In genomic region chr20:23434521-23435313, GRCh38 we compare ENCODE assay signal across 1 cellular context.
TF ChIP-seq lines count a peak whose summit lies in the region.

No MANE protein-coding gene starts in this region.

TF ChIP-seq in HepG2, 621 proteins besides CTCF, POLR2A, EP300 and RAD21 (continues in another document):
- no peak for TF ChIP-seq PHF8 (CRISPR knock-in tag; IDR thresholded peaks at IDR 0.05)
- TF ChIP-seq FOXO4 (CRISPR knock-in tag; conservative IDR thresholded peaks at IDR 0.05), result 0 out of 2 replicates have a peak, but pooled peaks have one; percentile 50
- TF ChIP-seq ZNF572 (CRISPR knock-in tag; IDR thresholded peaks at IDR 0.05), result 0 out of 2 replicates have a peak, but pooled peaks have one; percentile 73
- TF ChIP-seq, protein P1, sequence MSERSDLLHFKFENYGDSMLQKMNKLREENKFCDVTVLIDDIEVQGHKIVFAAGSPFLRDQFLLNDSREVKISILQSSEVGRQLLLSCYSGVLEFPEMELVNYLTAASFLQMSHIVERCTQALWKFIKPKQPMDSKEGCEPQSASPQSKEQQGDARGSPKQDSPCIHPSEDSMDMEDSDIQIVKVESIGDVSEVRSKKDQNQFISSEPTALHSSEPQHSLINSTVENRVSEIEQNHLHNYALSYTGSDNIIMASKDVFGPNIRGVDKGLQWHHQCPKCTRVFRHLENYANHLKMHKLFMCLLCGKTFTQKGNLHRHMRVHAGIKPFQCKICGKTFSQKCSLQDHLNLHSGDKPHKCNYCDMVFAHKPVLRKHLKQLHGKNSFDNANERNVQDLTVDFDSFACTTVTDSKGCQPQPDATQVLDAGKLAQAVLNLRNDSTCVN (CRISPR knock-in tag; IDR thresholded peaks at IDR 0.05; ENCODE audit: borderline replicate concordance), result no peak
- TF ChIP-seq ZNF562 (CRISPR knock-in tag; IDR thresholded peaks at IDR 0.05; ENCODE audit: borderline replicate concordance), result no peak
- TF ChIP-seq, protein P2, sequence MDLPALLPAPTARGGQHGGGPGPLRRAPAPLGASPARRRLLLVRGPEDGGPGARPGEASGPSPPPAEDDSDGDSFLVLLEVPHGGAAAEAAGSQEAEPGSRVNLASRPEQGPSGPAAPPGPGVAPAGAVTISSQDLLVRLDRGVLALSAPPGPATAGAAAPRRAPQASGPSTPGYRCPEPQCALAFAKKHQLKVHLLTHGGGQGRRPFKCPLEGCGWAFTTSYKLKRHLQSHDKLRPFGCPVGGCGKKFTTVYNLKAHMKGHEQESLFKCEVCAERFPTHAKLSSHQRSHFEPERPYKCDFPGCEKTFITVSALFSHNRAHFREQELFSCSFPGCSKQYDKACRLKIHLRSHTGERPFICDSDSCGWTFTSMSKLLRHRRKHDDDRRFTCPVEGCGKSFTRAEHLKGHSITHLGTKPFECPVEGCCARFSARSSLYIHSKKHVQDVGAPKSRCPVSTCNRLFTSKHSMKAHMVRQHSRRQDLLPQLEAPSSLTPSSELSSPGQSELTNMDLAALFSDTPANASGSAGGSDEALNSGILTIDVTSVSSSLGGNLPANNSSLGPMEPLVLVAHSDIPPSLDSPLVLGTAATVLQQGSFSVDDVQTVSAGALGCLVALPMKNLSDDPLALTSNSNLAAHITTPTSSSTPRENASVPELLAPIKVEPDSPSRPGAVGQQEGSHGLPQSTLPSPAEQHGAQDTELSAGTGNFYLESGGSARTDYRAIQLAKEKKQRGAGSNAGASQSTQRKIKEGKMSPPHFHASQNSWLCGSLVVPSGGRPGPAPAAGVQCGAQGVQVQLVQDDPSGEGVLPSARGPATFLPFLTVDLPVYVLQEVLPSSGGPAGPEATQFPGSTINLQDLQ (CRISPR knock-in tag; IDR thresholded peaks at IDR 0.05), result no peak
- peak; percentile 5; the same call in 1 of the 2 replicates for TF ChIP-seq STAG1 (CRISPR knock-in tag; IDR thresholded peaks at IDR 0.05)
- TF ChIP-seq ZNF10 (CRISPR knock-in tag; IDR thresholded peaks at IDR 0.05; ENCODE audit: borderline replicate concordance, low read depth), result no peak
- TF ChIP-seq MYNN (CRISPR knock-in tag; IDR thresholded peaks at IDR 0.05; ENCODE audit: low read depth), result no peak
- TF ChIP-seq TRAFD1 (CRISPR knock-in tag; IDR thresholded peaks at IDR 0.05; ENCODE audit: borderline replicate concordance), result no peak
- TF ChIP-seq ATF7 (IDR thresholded peaks at IDR 0.05), result no peak
- TF ChIP-seq ATF7 (CRISPR knock-in tag; IDR thresholded peaks at IDR 0.05), result no peak
- TF ChIP-seq SIN3B (IDR thresholded peaks at IDR 0.05; ENCODE audit: low read length), result no peak
- TF ChIP-seq RAD51 (IDR thresholded peaks at IDR 0.05; ENCODE audit: borderline replicate concordance), result no peak
- no peak for TF ChIP-seq FOXA3 (CRISPR knock-in tag; IDR thresholded peaks at IDR 0.05)
- TF ChIP-seq ZNF800 (CRISPR knock-in tag; IDR thresholded peaks at IDR 0.05), result no peak
- TF ChIP-seq ZNF607 (CRISPR knock-in tag; IDR thresholded peaks at IDR 0.05; ENCODE audit: borderline replicate concordance), result peak; percentile 38; the same call in 1 of the 2 replicates
- no peak for TF ChIP-seq ZNF704 (CRISPR knock-in tag; IDR thresholded peaks at IDR 0.05; ENCODE audit: borderline replicate concordance)
- 0 out of 2 replicates have a peak, but pooled peaks have one; percentile 15 for TF ChIP-seq ATF2 (CRISPR knock-in tag; IDR thresholded peaks at IDR 0.05)
- peak; percentile 32; the same call in 1 of the 2 replicates for TF ChIP-seq ZNF292 (CRISPR knock-in tag; IDR thresholded peaks at IDR 0.05; ENCODE audit: borderline replicate concordance, low read depth)
- TF ChIP-seq THYN1 (CRISPR knock-in tag; IDR thresholded peaks at IDR 0.05; ENCODE audit: borderline replicate concordance, low read depth), result no peak
- TF ChIP-seq ZNF644 (CRISPR knock-in tag; IDR thresholded peaks at IDR 0.05; ENCODE audit: low read depth), result peak; percentile 31; the same call in 1 of the 2 replicates
- no peak for TF ChIP-seq ZSCAN12 (CRISPR knock-in tag; IDR thresholded peaks at IDR 0.05)
- TF ChIP-seq ZNF615 (CRISPR knock-in tag; IDR thresholded peaks at IDR 0.05; ENCODE audit: borderline replicate concordance), result no peak
- TF ChIP-seq BCL6 (CRISPR knock-in tag; IDR thresholded peaks at IDR 0.05), result 0 out of 2 replicates have a peak, but pooled peaks have one; percentile 17
- TF ChIP-seq ZNF547 (CRISPR knock-in tag; IDR thresholded peaks at IDR 0.05), result no peak
- TF ChIP-seq CCDC6 (CRISPR knock-in tag; IDR thresholded peaks at IDR 0.05), result no peak
- TF ChIP-seq ZNF225 (CRISPR knock-in tag; IDR thresholded peaks at IDR 0.05), result no peak
- peak; percentile 26; the same call in 1 of the 2 replicates for TF ChIP-seq ZNF768 (CRISPR knock-in tag; IDR thresholded peaks at IDR 0.05)
- no peak for TF ChIP-seq CEBPG (CRISPR knock-in tag; IDR thresholded peaks at IDR 0.05)
- no peak for TF ChIP-seq ZNF597 (CRISPR knock-in tag; IDR thresholded peaks at IDR 0.05)
- TF ChIP-seq HNF1B (CRISPR knock-in tag; IDR thresholded peaks at IDR 0.05), result peak; percentile 57; the same call in 1 of the 2 replicates
- TF ChIP-seq ARID4A (CRISPR knock-in tag; IDR thresholded peaks at IDR 0.05; ENCODE audit: borderline replicate concordance), result no peak
- TF ChIP-seq NCOA1 (CRISPR knock-in tag; IDR thresholded peaks at IDR 0.05), result no peak
- no peak for TF ChIP-seq ERF (CRISPR knock-in tag; IDR thresholded peaks at IDR 0.05)
- TF ChIP-seq PAX8 (CRISPR knock-in tag; IDR thresholded peaks at IDR 0.05; ENCODE audit: borderline replicate concordance), result no peak
- TF ChIP-seq, protein P3, sequence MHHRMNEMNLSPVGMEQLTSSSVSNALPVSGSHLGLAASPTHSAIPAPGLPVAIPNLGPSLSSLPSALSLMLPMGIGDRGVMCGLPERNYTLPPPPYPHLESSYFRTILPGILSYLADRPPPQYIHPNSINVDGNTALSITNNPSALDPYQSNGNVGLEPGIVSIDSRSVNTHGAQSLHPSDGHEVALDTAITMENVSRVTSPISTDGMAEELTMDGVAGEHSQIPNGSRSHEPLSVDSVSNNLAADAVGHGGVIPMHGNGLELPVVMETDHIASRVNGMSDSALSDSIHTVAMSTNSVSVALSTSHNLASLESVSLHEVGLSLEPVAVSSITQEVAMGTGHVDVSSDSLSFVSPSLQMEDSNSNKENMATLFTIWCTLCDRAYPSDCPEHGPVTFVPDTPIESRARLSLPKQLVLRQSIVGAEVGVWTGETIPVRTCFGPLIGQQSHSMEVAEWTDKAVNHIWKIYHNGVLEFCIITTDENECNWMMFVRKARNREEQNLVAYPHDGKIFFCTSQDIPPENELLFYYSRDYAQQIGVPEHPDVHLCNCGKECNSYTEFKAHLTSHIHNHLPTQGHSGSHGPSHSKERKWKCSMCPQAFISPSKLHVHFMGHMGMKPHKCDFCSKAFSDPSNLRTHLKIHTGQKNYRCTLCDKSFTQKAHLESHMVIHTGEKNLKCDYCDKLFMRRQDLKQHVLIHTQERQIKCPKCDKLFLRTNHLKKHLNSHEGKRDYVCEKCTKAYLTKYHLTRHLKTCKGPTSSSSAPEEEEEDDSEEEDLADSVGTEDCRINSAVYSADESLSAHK (CRISPR knock-in tag; IDR thresholded peaks at IDR 0.05; ENCODE audit: borderline replicate concordance), result no peak
- no peak for TF ChIP-seq YEATS2 (CRISPR knock-in tag; IDR thresholded peaks at IDR 0.05; ENCODE audit: borderline replicate concordance)
